ENCODE assay signal across 9 cellular contexts in genomic region chr1:33010946-33011731, GRCh38. TPM values are rescaled to one million over a fixed set of nuclear protein-coding genes. Genes with fewer than 3 reads are reported as not detected.
A peak's percentile ranks its signal among the peaks of the same experiment; 100 is the strongest.
DNase-seq lines count a peak whose midpoint lies in the region; ATAC-seq and TF ChIP-seq lines count a peak whose summit lies in the region.
"Had no signal": no experiment of that assay in that cellular context is flagged by ENCODE, and none has a peak within 500 bp of the region (broad histone marks: within the 10 kb centered on the region; RNA-seq: fewer than 3 reads in every experiment).

No MANE protein-coding gene starts in this region.

- H3K4me3 Mint-ChIP-seq in activated naive CD8-positive, alpha-beta T cell treated with anti-CD3 and anti-CD28 coated beads for 36 hours: no peak overlapping the region
- no peak overlapping the region for H3K4me3 Mint-ChIP-seq in activated CD4-positive, alpha-beta memory T cell treated with anti-CD3 and anti-CD28 coated beads for 36 hours

- POLR2A ChIA-PET in activated CD4-positive, alpha-beta memory T cell treated with anti-CD3 and anti-CD28 coated beads for 36 hours (lab: Charles Lee): no interaction called here

- CTCF ChIA-PET in activated CD4-positive, alpha-beta memory T cell treated with anti-CD3 and anti-CD28 coated beads for 36 hours (lab: Charles Lee): no interaction called here

- no peak overlapping the region for H2AFZ ChIP-seq in parathyroid adenoma

- no peaks in the 10 kb centered on the region for H3K27me3 ChIP-seq in parathyroid adenoma (ENCODE audit: control insufficient read depth, insufficient read depth, low read length)
- H3K27me3 ChIP-seq: foreskin keratinocyte had no signal

- peaks cover 3% of the 10 kb centered on the region for H3K79me2 ChIP-seq in parathyroid adenoma

- peak; percentile 83 for ATAC-seq in Right ventricle myocardium inferior
- no peak for ATAC-seq in GM18858 (IDR thresholded peaks at IDR 0.05; ENCODE audit: unreplicated experiment)
- no peak for ATAC-seq in GM18502 (IDR thresholded peaks at IDR 0.05; ENCODE audit: poor library complexity, unreplicated experiment)
- ATAC-seq: foreskin keratinocyte had no signal

- H3K9me3 ChIP-seq in parathyroid adenoma (ENCODE audit: control insufficient read depth, low read length): no peaks in the 10 kb centered on the region

- no peaks in the 10 kb centered on the region for H3K36me3 ChIP-seq in parathyroid adenoma (ENCODE audit: control insufficient read depth, insufficient read depth, low read length)

- H3K27ac ChIP-seq in parathyroid adenoma: peak overlapping the region; percentile 72
- H3K27ac ChIP-seq: foreskin keratinocyte had no signal

- H3K4me3 ChIP-seq in parathyroid adenoma (ENCODE audit: low read depth, low read length): no peak overlapping the region

- peak overlapping the region; percentile 47 for H3K4me2 ChIP-seq in parathyroid adenoma (ENCODE audit: low read length)

- H3K27ac Mint-ChIP-seq in activated naive CD8-positive, alpha-beta T cell treated with anti-CD3 and anti-CD28 coated beads for 36 hours: peak overlapping the region; percentile 50
- no peak overlapping the region for H3K27ac Mint-ChIP-seq in activated CD4-positive, alpha-beta memory T cell treated with anti-CD3 and anti-CD28 coated beads for 36 hours

- peaks cover 3% of the 10 kb centered on the region for H3K4me1 Mint-ChIP-seq in activated naive CD8-positive, alpha-beta T cell treated with anti-CD3 and anti-CD28 coated beads for 36 hours
- H3K4me1 Mint-ChIP-seq in activated CD4-positive, alpha-beta memory T cell treated with anti-CD3 and anti-CD28 coated beads for 36 hours (ENCODE audit: low read depth): peaks cover 15% of the 10 kb centered on the region

- no peaks in the 10 kb centered on the region for H3K27me3 Mint-ChIP-seq in activated naive CD8-positive, alpha-beta T cell treated with anti-CD3 and anti-CD28 coated beads for 36 hours
- no peaks in the 10 kb centered on the region for H3K27me3 Mint-ChIP-seq in activated CD4-positive, alpha-beta memory T cell treated with anti-CD3 and anti-CD28 coated beads for 36 hours

- H3K4me1 ChIP-seq in parathyroid adenoma: peaks cover 17% of the 10 kb centered on the region

- H3K9ac ChIP-seq in parathyroid adenoma: no peak overlapping the region

- H3K9me3 Mint-ChIP-seq in activated naive CD8-positive, alpha-beta T cell treated with anti-CD3 and anti-CD28 coated beads for 36 hours: no peaks in the 10 kb centered on the region
- H3K9me3 Mint-ChIP-seq in activated CD4-positive, alpha-beta memory T cell treated with anti-CD3 and anti-CD28 coated beads for 36 hours: no peaks in the 10 kb centered on the region

- H3K36me3 Mint-ChIP-seq in activated naive CD8-positive, alpha-beta T cell treated with anti-CD3 and anti-CD28 coated beads for 36 hours: peaks cover 36% of the 10 kb centered on the region
- H3K36me3 Mint-ChIP-seq in activated CD4-positive, alpha-beta memory T cell treated with anti-CD3 and anti-CD28 coated beads for 36 hours: peaks cover 67% of the 10 kb centered on the region

- peak; percentile 62 for DNase-seq in Ammon's horn (ENCODE audit: low spot score)
- DNase-seq in activated naive CD8-positive, alpha-beta T cell treated with anti-CD3 and anti-CD28 coated beads for 36 hours: no peak
- no peak for DNase-seq in Right ventricle myocardium inferior (ENCODE audit: missing footprints)
- no peak for DNase-seq in stimulated activated CD4-positive, alpha-beta T cell treated with anti-CD3 and anti-CD28 coated beads, Interleukin-1b, Interleukin-23, amount 100 ng/mL, for 48 hours
- no peak for DNase-seq in activated CD4-positive, alpha-beta memory T cell treated with anti-CD3 and anti-CD28 coated beads for 36 hours
- DNase-seq: foreskin keratinocyte had no signal

- intact Hi-C loops in Right ventricle myocardium inferior (cut with DNase I): loop anchor here (1.0 to 2.0 kb wide), 3 partner anchors 26 to 46 kb away; partner anchors contain the start of genes AK2 and RNF19B
- intact Hi-C loops in activated CD4-positive, alpha-beta memory T cell treated with anti-CD3 and anti-CD28 coated beads for 36 hours (cut with micrococcal nuclease): no loop called here

- TF ChIP-seq CTCF in parathyroid adenoma (IDR thresholded peaks at IDR 0.05): no peak

RNA-seq across cellular contexts. Expression of gene AK2, which starts 25.5 kb away (rescaled TPM):
- 100 to 1,000 TPM; 372 to 389 TPM for total RNA-seq in activated naive CD8-positive, alpha-beta T cell treated with anti-CD3 and anti-CD28 coated beads for 36 hours
- total RNA-seq in Right ventricle myocardium inferior: 129 TPM
- 100 to 1,000 TPM; 325 to 328 TPM for total RNA-seq in activated CD4-positive, alpha-beta memory T cell treated with anti-CD3 and anti-CD28 coated beads for 36 hours

RNA-seq across cellular contexts. Expression of gene RNF19B, which starts 46.5 kb away (rescaled TPM):
- 10 to 100 TPM in 1 of 2 experiments, 1 to 10 TPM in 1; 8.8 to 10.2 TPM for total RNA-seq in activated naive CD8-positive, alpha-beta T cell treated with anti-CD3 and anti-CD28 coated beads for 36 hours
- total RNA-seq in Right ventricle myocardium inferior: 15.5 TPM
- 10 to 100 TPM; 72.4 to 72.8 TPM for total RNA-seq in activated CD4-positive, alpha-beta memory T cell treated with anti-CD3 and anti-CD28 coated beads for 36 hours
